1 cellular context compared by ENCODE assay signal in the genomic region with DNA sequence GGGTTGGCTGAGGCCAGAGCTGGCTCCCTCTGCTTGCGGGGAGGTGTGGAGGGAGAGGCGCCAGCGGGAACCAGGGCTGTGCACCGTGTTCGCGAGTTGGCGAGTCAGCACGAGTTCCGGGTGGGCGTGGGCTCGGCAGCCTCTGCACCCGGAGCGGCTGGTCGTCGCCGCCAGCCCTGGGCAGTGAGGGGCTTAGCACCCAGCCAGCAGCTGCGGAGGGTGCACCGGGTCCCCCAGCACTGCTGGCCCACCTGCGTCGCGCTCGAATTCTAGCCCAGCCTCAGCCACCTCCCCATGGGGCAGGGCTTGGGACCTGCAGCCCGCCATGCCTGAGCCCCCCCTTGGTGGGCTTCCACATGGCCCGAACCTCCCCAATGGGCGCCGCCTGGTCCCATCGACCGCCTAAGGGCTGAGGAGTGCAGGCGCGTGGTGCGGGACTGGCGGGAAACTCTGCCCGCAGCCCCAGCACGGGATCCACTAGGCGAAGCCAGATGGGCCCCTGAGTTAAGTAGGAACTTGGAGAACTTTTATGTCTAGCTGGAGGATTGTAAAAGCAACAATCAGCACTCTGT.
A peak's percentile ranks its signal among the peaks of the same experiment; 100 is the strongest.
TF ChIP-seq lines count a peak whose summit lies in the region.

No MANE protein-coding gene starts in this region.

TF ChIP-seq in H1, 55 proteins besides CTCF, POLR2A, EP300 and RAD21:
- TF ChIP-seq NRF1 (IDR thresholded peaks at IDR 0.05; ENCODE audit: low read depth, low read length) (no peak), POU5F1 (IDR thresholded peaks at IDR 0.05; ENCODE audit: low read depth, low read length) (no peak)
- TF ChIP-seq, protein P1, sequence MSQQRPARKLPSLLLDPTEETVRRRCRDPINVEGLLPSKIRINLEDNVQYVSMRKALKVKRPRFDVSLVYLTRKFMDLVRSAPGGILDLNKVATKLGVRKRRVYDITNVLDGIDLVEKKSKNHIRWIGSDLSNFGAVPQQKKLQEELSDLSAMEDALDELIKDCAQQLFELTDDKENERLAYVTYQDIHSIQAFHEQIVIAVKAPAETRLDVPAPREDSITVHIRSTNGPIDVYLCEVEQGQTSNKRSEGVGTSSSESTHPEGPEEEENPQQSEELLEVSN (IDR thresholded peaks at IDR 0.05) = peak; percentile 44; the same call in 1 of the 2 replicates
